Comparison of ENCODE assay signal across 8 cellular contexts in the genomic region with DNA sequence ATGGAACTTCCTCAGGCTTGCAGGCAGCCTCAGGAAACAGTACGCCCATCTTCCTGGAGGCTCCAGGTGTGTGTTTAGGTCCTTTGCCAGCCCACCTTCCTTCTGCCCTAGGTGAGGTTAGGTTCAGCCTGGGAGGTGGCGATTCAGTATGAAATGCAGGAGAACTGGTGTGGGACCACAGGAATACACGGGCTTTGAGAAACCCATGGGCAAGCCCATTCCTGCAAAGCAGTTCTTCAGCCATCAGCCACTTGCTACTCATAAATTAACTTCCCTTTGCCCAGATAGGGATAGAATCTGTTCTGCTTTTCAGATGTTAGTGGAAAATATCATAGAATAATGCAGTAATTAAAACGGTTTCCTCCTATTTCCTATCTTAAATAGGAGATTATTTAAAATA. TPM values are rescaled to one million over a fixed set of nuclear protein-coding genes. Genes with fewer than 3 reads are reported as not detected.
DNase-seq lines count a peak whose midpoint lies in the region; ATAC-seq and TF ChIP-seq lines count a peak whose summit lies in the region.

No MANE protein-coding gene starts in this region.

- DNase-seq in AG04449 (ENCODE audit: low read depth, low spot score) (no peak), lower lobe of right lung (no peak), Karpas-422 (no peak), GOT3 (lab: John Stamatoyannopoulos, UW) (no peak), GM10266 (ENCODE audit: extremely low spot score) (no peak)
- DNase-seq in activated T-helper 2 cell treated with anti-CD3 and anti-CD28 coated beads, Interferon-gamma antibody, Interleukin-2, Interleukin-4, amounts not matched to agents 10 μg/mL and 5 μg/mL and 100 μg/mL, durations not matched to agents 14 hours and 24 hours and 36 hours (ENCODE audit: low spot score): no peak

- H3K27me3 ChIP-seq in lower lobe of right lung (ENCODE audit: low read depth): no peaks in the 10 kb centered on the region
- H3K27me3 ChIP-seq in Karpas-422 (ENCODE audit: low read length): no peaks in the 10 kb centered on the region

- no peaks in the 10 kb centered on the region for H3K36me3 ChIP-seq in lower lobe of right lung
- no peaks in the 10 kb centered on the region for H3K36me3 ChIP-seq in Karpas-422 (ENCODE audit: insufficient read depth, low read length)

- H3K27me3 Mint-ChIP-seq in activated T-helper 2 cell treated with anti-CD3 and anti-CD28 coated beads, Interferon-gamma antibody, Interleukin-2, Interleukin-4, amounts not matched to agents 10 μg/mL and 5 μg/mL and 100 μg/mL, durations not matched to agents 14 hours and 24 hours and 36 hours (ENCODE audit: low read depth): no peaks in the 10 kb centered on the region

- POLR2A ChIA-PET in AG04449 (lab: Yijun Ruan, JAX): interaction anchor here (0.9 to 1.0 kb wide), 2 partner anchors 32 to 126 kb away, joined by 3 to 4 read pairs; a partner anchor contains a TSS

- H3K4me1 Mint-ChIP-seq in activated T-helper 2 cell treated with anti-CD3 and anti-CD28 coated beads, Interferon-gamma antibody, Interleukin-2, Interleukin-4, amounts not matched to agents 10 μg/mL and 5 μg/mL and 100 μg/mL, durations not matched to agents 14 hours and 24 hours and 36 hours (ENCODE audit: low read depth): peaks cover 33% of the 10 kb centered on the region

- no peak overlapping the region for H3K9ac ChIP-seq in Karpas-422 (ENCODE audit: low read length)

- H3K27ac Mint-ChIP-seq in activated T-helper 2 cell treated with anti-CD3 and anti-CD28 coated beads, Interferon-gamma antibody, Interleukin-2, Interleukin-4, amounts not matched to agents 10 μg/mL and 5 μg/mL and 100 μg/mL, durations not matched to agents 14 hours and 24 hours and 36 hours: peak overlapping the region; percentile 21

- H3K9me3 ChIP-seq in lower lobe of right lung (no peaks in the 10 kb centered on the region), Karpas-422 (ENCODE audit: low read length) (no peaks in the 10 kb centered on the region)

- H2AFZ ChIP-seq in Karpas-422 (ENCODE audit: low read length): no peak overlapping the region

- no peaks in the 10 kb centered on the region for H3K9me2 ChIP-seq in Karpas-422 (replicated peaks; ENCODE audit: insufficient read depth, low read length)

- H3K4me2 ChIP-seq in Karpas-422 (ENCODE audit: low read depth, low read length, poor library complexity, severe bottlenecking): no peak overlapping the region

- CTCF ChIA-PET in AG04449 (lab: Yijun Ruan, JAX): interaction anchor here (0.8 to 0.9 kb wide), 2 partner anchors 33 to 129 kb away, joined by 3 to 4 read pairs; no protein-coding TSS in a partner anchor

- H3K79me2 ChIP-seq in Karpas-422 (ENCODE audit: low read length): no peaks in the 10 kb centered on the region

- H3K36me3 Mint-ChIP-seq in activated T-helper 2 cell treated with anti-CD3 and anti-CD28 coated beads, Interferon-gamma antibody, Interleukin-2, Interleukin-4, amounts not matched to agents 10 μg/mL and 5 μg/mL and 100 μg/mL, durations not matched to agents 14 hours and 24 hours and 36 hours (ENCODE audit: low read depth): peaks cover 8% of the 10 kb centered on the region

- H3K27ac ChIP-seq in lower lobe of right lung (peak overlapping the region; percentile 76), Karpas-422 (ENCODE audit: low read length) (no peak overlapping the region)

- H4K20me1 ChIP-seq in Karpas-422 (ENCODE audit: insufficient read depth, low read depth, low read length): peaks cover 36% of the 10 kb centered on the region

- H3K4me3 ChIP-seq in AG04449 (ENCODE audit: low read depth, low read length) (peak overlapping the region; percentile 42), lower lobe of right lung (no peak overlapping the region), Karpas-422 (ENCODE audit: low read length) (no peak overlapping the region)

- H3K9me3 Mint-ChIP-seq in activated T-helper 2 cell treated with anti-CD3 and anti-CD28 coated beads, Interferon-gamma antibody, Interleukin-2, Interleukin-4, amounts not matched to agents 10 μg/mL and 5 μg/mL and 100 μg/mL, durations not matched to agents 14 hours and 24 hours and 36 hours: no peaks in the 10 kb centered on the region

- H3K4me1 ChIP-seq in lower lobe of right lung: peaks cover 63% of the 10 kb centered on the region
- peaks cover 17% of the 10 kb centered on the region for H3K4me1 ChIP-seq in Karpas-422 (ENCODE audit: low read length)

- ATAC-seq in GM21515 (IDR thresholded peaks at IDR 0.05; ENCODE audit: unreplicated experiment) (peak; percentile 18), lower lobe of right lung (no peak), HG03139 (IDR thresholded peaks at IDR 0.05; ENCODE audit: unreplicated experiment) (no peak)

- intact Hi-C loops in activated T-helper 2 cell treated with anti-CD3 and anti-CD28 coated beads, Interferon-gamma antibody, Interleukin-2, Interleukin-4, amounts not matched to agents 10 μg/mL and 5 μg/mL and 100 μg/mL, durations not matched to agents 14 hours and 24 hours and 36 hours (cut with micrococcal nuclease): loop anchor here (1.0 to 5.0 kb wide), 2 partner anchors 14 to 34 kb away; a partner anchor contains a TSS
- intact Hi-C loops in lower lobe of right lung (cut with DNase I): no loop called here

- no peak overlapping the region for H3K4me3 Mint-ChIP-seq in activated T-helper 2 cell treated with anti-CD3 and anti-CD28 coated beads, Interferon-gamma antibody, Interleukin-2, Interleukin-4, amounts not matched to agents 10 μg/mL and 5 μg/mL and 100 μg/mL, durations not matched to agents 14 hours and 24 hours and 36 hours (ENCODE audit: low read depth)

- no peak for TF ChIP-seq CTCF in AG04449 (IDR thresholded peaks at IDR 0.05; ENCODE audit: insufficient read depth, low read length, missing control alignments)
- TF ChIP-seq CTCF in lower lobe of right lung (IDR thresholded peaks at IDR 0.05): no peak
- TF ChIP-seq CTCF in GM10266 (IDR thresholded peaks at IDR 0.05; ENCODE audit: control insufficient read depth, insufficient read depth, low read depth, missing control alignments): no peak

RNA-seq across cellular contexts. Expression of a gene that starts 32.2 kb away (rescaled TPM):
- total RNA-seq in activated T-helper 2 cell treated with anti-CD3 and anti-CD28 coated beads, Interferon-gamma antibody, Interleukin-2, Interleukin-4, amounts not matched to agents 10 μg/mL and 5 μg/mL and 100 μg/mL, durations not matched to agents 14 hours and 24 hours and 36 hours: 34.9 and 35.1 TPM in 2 replicates
- 60.7 TPM for total RNA-seq in lower lobe of right lung
- total RNA-seq in Karpas-422 (2014; rRNA removed; shearing (Covaris generic); ENCODE audit: low replicate concordance): 31.7 and 35.2 TPM in 2 replicates
